ENCODE assay signal across 1 cellular context in genomic region chr7:99693427-99694200, GRCh38.
TF ChIP-seq lines count a peak whose summit lies in the region.

No MANE protein-coding gene starts in this region.

TF ChIP-seq in HepG2, 621 proteins besides CTCF, POLR2A, EP300 and RAD21 (continued from another document and continues in another):
- no peak for TF ChIP-seq CREBL2 (CRISPR knock-in tag; IDR thresholded peaks at IDR 0.05; ENCODE audit: borderline replicate concordance)
- TF ChIP-seq MATR3 (CRISPR knock-in tag; IDR thresholded peaks at IDR 0.05), result no peak
- peak; percentile 65; the same call in 1 of the 2 replicates for TF ChIP-seq NFKBIZ (CRISPR knock-in tag; IDR thresholded peaks at IDR 0.05)
- peak; percentile 40; the same call in 1 of the 2 replicates for TF ChIP-seq ZNF383 (CRISPR knock-in tag; IDR thresholded peaks at IDR 0.05; ENCODE audit: borderline replicate concordance)
- 0 out of 2 replicates have a peak, but pooled peaks have one; percentile 9 for TF ChIP-seq ARID2 (CRISPR knock-in tag; IDR thresholded peaks at IDR 0.05; ENCODE audit: borderline replicate concordance)
- TF ChIP-seq MAFG (CRISPR knock-in tag; IDR thresholded peaks at IDR 0.05), result no peak
- peak; percentile 74; the same call in 1 of the 2 replicates for TF ChIP-seq ZNF274 (CRISPR knock-in tag; IDR thresholded peaks at IDR 0.05)
- no peak for TF ChIP-seq CAMTA2 (CRISPR knock-in tag; IDR thresholded peaks at IDR 0.05; ENCODE audit: borderline replicate concordance)
- no peak for TF ChIP-seq GABPA (IDR thresholded peaks at IDR 0.05; ENCODE audit: low read depth, low read length)
- TF ChIP-seq GABPA (CRISPR knock-in tag; IDR thresholded peaks at IDR 0.05; ENCODE audit: low read depth), result no peak; the same call in 1 of the 2 replicates
- TF ChIP-seq TEF (CRISPR knock-in tag; IDR thresholded peaks at IDR 0.05), result no peak
- no peak for TF ChIP-seq REXO4 (CRISPR knock-in tag; IDR thresholded peaks at IDR 0.05; ENCODE audit: borderline replicate concordance)
- no peak for TF ChIP-seq ZSCAN12 (CRISPR knock-in tag; IDR thresholded peaks at IDR 0.05)
- no peak for TF ChIP-seq MAF1 (CRISPR knock-in tag; IDR thresholded peaks at IDR 0.05; ENCODE audit: borderline replicate concordance)
- TF ChIP-seq ZNF557 (CRISPR knock-in tag; IDR thresholded peaks at IDR 0.05), result 0 out of 2 replicates have a peak, but pooled peaks have one; percentile 29
- no peak for TF ChIP-seq ZNF256 (CRISPR knock-in tag; conservative IDR thresholded peaks at IDR 0.05)
- no peak for TF ChIP-seq IRF1 (CRISPR knock-in tag; IDR thresholded peaks at IDR 0.05; ENCODE audit: low read depth)
- 0 out of 2 replicates have a peak, but pooled peaks have one; percentile 32 for TF ChIP-seq ZBTB14 (CRISPR knock-in tag; IDR thresholded peaks at IDR 0.05)
- TF ChIP-seq ZNF775 (CRISPR knock-in tag; IDR thresholded peaks at IDR 0.05; ENCODE audit: borderline replicate concordance), result no peak
- no peak for TF ChIP-seq HOXA9 (CRISPR knock-in tag; IDR thresholded peaks at IDR 0.05; ENCODE audit: borderline replicate concordance)
- TF ChIP-seq KLF6 (CRISPR knock-in tag; IDR thresholded peaks at IDR 0.05), result peak; percentile 79; the same call in 1 of the 2 replicates
- no peak for TF ChIP-seq SNAPC5 (CRISPR knock-in tag; IDR thresholded peaks at IDR 0.05; ENCODE audit: borderline replicate concordance)
- peak; percentile 55 for TF ChIP-seq CEBPG (CRISPR knock-in tag; IDR thresholded peaks at IDR 0.05)
- TF ChIP-seq KLF16 (CRISPR knock-in tag; IDR thresholded peaks at IDR 0.05), result peak in 1 of 2 experiments; percentile 93; a peak in 2 of 4 replicates
- no peak for TF ChIP-seq TBX3 (IDR thresholded peaks at IDR 0.05; ENCODE audit: borderline replicate concordance)
- TF ChIP-seq MTF1 (CRISPR knock-in tag; IDR thresholded peaks at IDR 0.05), result no peak
- no peak for TF ChIP-seq ZBTB34 (CRISPR knock-in tag; IDR thresholded peaks at IDR 0.05)
- TF ChIP-seq ERF (CRISPR knock-in tag; IDR thresholded peaks at IDR 0.05), result peak; percentile 86
- TF ChIP-seq ZNF432 (CRISPR knock-in tag; IDR thresholded peaks at IDR 0.05; ENCODE audit: borderline replicate concordance), result no peak
- TF ChIP-seq TAF15 (IDR thresholded peaks at IDR 0.05; ENCODE audit: low read depth, low read length, poor library complexity, severe bottlenecking), result no peak
- no peak for TF ChIP-seq ZNF543 (CRISPR knock-in tag; IDR thresholded peaks at IDR 0.05)
- TF ChIP-seq HMG20B (CRISPR knock-in tag; conservative IDR thresholded peaks at IDR 0.05), result peak; percentile 57; the same call in 1 of the 2 replicates
- TF ChIP-seq ZBED4 (CRISPR knock-in tag; IDR thresholded peaks at IDR 0.05; ENCODE audit: borderline replicate concordance), result 0 out of 2 replicates have a peak, but pooled peaks have one; percentile 27
- no peak for TF ChIP-seq MLXIP (CRISPR knock-in tag; IDR thresholded peaks at IDR 0.05; ENCODE audit: borderline replicate concordance)
- TF ChIP-seq CENPT (CRISPR knock-in tag; IDR thresholded peaks at IDR 0.05; ENCODE audit: low read depth), result no peak
- no peak for TF ChIP-seq REL (CRISPR knock-in tag; conservative IDR thresholded peaks at IDR 0.05)
- TF ChIP-seq ZBTB10 (CRISPR knock-in tag; IDR thresholded peaks at IDR 0.05; ENCODE audit: borderline replicate concordance), result 0 out of 2 replicates have a peak, but pooled peaks have one; percentile 42
- peak; percentile 58; the same call in 1 of the 2 replicates for TF ChIP-seq ZNF782 (CRISPR knock-in tag; IDR thresholded peaks at IDR 0.05; ENCODE audit: borderline replicate concordance)
- peak; percentile 75 for TF ChIP-seq SAP130 (CRISPR knock-in tag; IDR thresholded peaks at IDR 0.05; ENCODE audit: low read depth)
- peak; percentile 15; the same call in 1 of the 2 replicates for TF ChIP-seq GMEB1 (CRISPR knock-in tag; IDR thresholded peaks at IDR 0.05; ENCODE audit: borderline replicate concordance)
- TF ChIP-seq KLF11 (CRISPR knock-in tag; IDR thresholded peaks at IDR 0.05), result no peak; the same call in 1 of the 2 replicates
- peak; percentile 73; the same call in 1 of the 2 replicates for TF ChIP-seq ZBTB3 (CRISPR knock-in tag; IDR thresholded peaks at IDR 0.05; ENCODE audit: borderline replicate concordance, low read depth)
- TF ChIP-seq PPARG (CRISPR knock-in tag; conservative IDR thresholded peaks at IDR 0.05), result no peak; the same call in none of the 2 replicates
- peak; percentile 63; the same call in 1 of the 2 replicates for TF ChIP-seq ZNF253 (CRISPR knock-in tag; IDR thresholded peaks at IDR 0.05; ENCODE audit: borderline replicate concordance)
- no peak for TF ChIP-seq CENPX (CRISPR knock-in tag; IDR thresholded peaks at IDR 0.05)
- TF ChIP-seq THAP7 (CRISPR knock-in tag; IDR thresholded peaks at IDR 0.05), result no peak
